In the genomic region with DNA sequence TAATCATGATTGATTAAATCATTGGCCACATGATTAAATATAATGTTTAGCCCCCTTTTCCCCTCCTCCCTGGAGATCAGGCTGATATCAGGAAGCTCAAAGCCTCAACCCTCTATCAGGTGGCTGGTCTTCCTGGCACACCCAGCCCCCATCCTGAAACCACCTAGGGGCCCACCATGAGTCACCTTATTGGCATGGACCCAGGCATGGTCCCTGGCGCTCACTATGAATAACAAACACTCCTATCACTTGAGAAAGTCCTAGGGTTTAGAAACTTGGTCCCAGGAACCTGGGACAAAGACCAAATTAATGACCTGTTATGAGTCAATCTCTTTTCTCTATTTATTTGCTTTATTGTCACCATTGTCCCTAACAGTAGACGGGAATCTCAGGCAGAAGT, we compare ENCODE assay signal across 23 cellular contexts.
DNase-seq lines count a peak whose midpoint lies in the region; ATAC-seq, FAIRE-seq and TF ChIP-seq lines count a peak whose summit lies in the region.
"Had no signal": no experiment of that assay in that cellular context is flagged by ENCODE, and none has a peak within 500 bp of the region (broad histone marks: within the 10 kb centered on the region; RNA-seq: fewer than 3 reads in every experiment).

No MANE protein-coding gene starts in this region.

- H2AFZ ChIP-seq in PC-3 (ENCODE audit: low read length) = no peak overlapping the region

- H3K27ac ChIP-seq in PC-3 (ENCODE audit: low read length) = no peak overlapping the region
- H3K27ac ChIP-seq: BLaER1, Peyer's patch had no signal

- peak; percentile 16 for DNase-seq in NCI-H2029 (lab: John Stamatoyannopoulos, UW)
- no peak for DNase-seq in NCI-H2029 treated with DMSO at 0.1 percent for 48 hours (lab: John Stamatoyannopoulos, UW)
- DNase-seq in COR-L47 (lab: John Stamatoyannopoulos, UW) = peak; percentile 20
- DNase-seq in PC-3 = peak; percentile 25
- peak; percentile 62 for DNase-seq in kidney tubule cell (ENCODE audit: low spot score)
- no peak for DNase-seq in H4 (ENCODE audit: low spot score)
- no peak for DNase-seq in H54 (ENCODE audit: insufficient read length, low spot score)
- DNase-seq in HK-2 (ENCODE audit: unreplicated experiment) = no peak
- DNase-seq: CD4-positive, CD25-positive, alpha-beta regulatory T cell; H7; KBM-7; MV-4-11; NCI-H1105; NCI-H1436 treated with DMSO at 0.1 percent for 48 hours; NCI-H1930; NCI-H2171 treated with DMSO at 0.1 percent for 48 hours; NCI-H446; NCI-H524 treated with DMSO at 0.1 percent for 48 hours; Peyer's patch; SHP77 treated with DMSO at 0.1 percent for 48 hours; T-helper 1 cell had no signal

- H3K9me2 ChIP-seq in PC-3 (replicated peaks; ENCODE audit: low read length) = no peaks in the 10 kb centered on the region

- no peaks in the 10 kb centered on the region for H3F3A ChIP-seq in PC-3 (ENCODE audit: low read length, unreplicated experiment)

- H4K20me1 ChIP-seq in PC-3 (ENCODE audit: low read length) = no peaks in the 10 kb centered on the region
- H4K20me1 ChIP-seq: BLaER1 had no signal

- BruUV-seq in PC-3 (replicated peaks; lab: Mats Ljungman, UMichigan) = no TSS peak

- no peak overlapping the region for H3K4me2 ChIP-seq in PC-3 (ENCODE audit: low read length)
- H3K4me2 ChIP-seq: BLaER1 had no signal

- no peak overlapping the region for H3K4me3 ChIP-seq in PC-3 (ENCODE audit: low read length)
- H3K4me3 ChIP-seq: BLaER1, Peyer's patch had no signal

- ATAC-seq in PC-3 = no peak

- intact Hi-C loops in PC-3 (cut with micrococcal nuclease) = no loop called here

- FAIRE-seq in H54 (lab: Jason Lieb, UNC) = no peak
- FAIRE-seq: HTR-8/SVneo had no signal

- H3K79me2 ChIP-seq in PC-3 (ENCODE audit: low read length) = no peaks in the 10 kb centered on the region

- no peak for TF ChIP-seq CTCF in PC-3 (conservative IDR thresholded peaks at IDR 0.05; ENCODE audit: low read depth, low read length)

- no peak overlapping the region for H3K9ac ChIP-seq in PC-3 (ENCODE audit: low read length)
- H3K9ac ChIP-seq: BLaER1 had no signal

- no peak for TF ChIP-seq POLR2A in H54 (IDR thresholded peaks at IDR 0.05; ENCODE audit: low read depth, low read length)

- H3K9me3 ChIP-seq in PC-3 (ENCODE audit: low read length) = no peaks in the 10 kb centered on the region
- H3K9me3 ChIP-seq: Peyer's patch had no signal

- H3K4me1 ChIP-seq in PC-3 (ENCODE audit: insufficient read depth, low read length) = no peaks in the 10 kb centered on the region
- H3K4me1 ChIP-seq: BLaER1, Peyer's patch had no signal

- no peaks in the 10 kb centered on the region for H3K36me3 ChIP-seq in PC-3 (ENCODE audit: low read depth, low read length)
- H3K36me3 ChIP-seq: BLaER1, Peyer's patch had no signal

- no peaks in the 10 kb centered on the region for H3K27me3 ChIP-seq in PC-3 (ENCODE audit: low read length)
- H3K27me3 ChIP-seq: BLaER1, Peyer's patch had no signal

- POLR2A ChIA-PET in PC-3 (lab: Charles Lee; ENCODE audit: unreplicated experiment) = no interaction called here

- CTCF ChIA-PET in PC-3 (lab: Charles Lee) = no interaction called here

Comparison
In these comparisons a context has a peak if more than half of its experiments do, and no peak if none do; other contexts are left out.
1. DNase-seq: peak in NCI-H2029 (single experiment), COR-L47 (single experiment), PC-3 (single experiment) and kidney tubule cell (single experiment); none in NCI-H2029 treated with DMSO at 0.1 percent for 48 hours (single experiment), H4 (single experiment), H54 (single experiment) and HK-2 (single experiment).